8 cellular contexts compared by ENCODE assay signal in the genomic region with DNA sequence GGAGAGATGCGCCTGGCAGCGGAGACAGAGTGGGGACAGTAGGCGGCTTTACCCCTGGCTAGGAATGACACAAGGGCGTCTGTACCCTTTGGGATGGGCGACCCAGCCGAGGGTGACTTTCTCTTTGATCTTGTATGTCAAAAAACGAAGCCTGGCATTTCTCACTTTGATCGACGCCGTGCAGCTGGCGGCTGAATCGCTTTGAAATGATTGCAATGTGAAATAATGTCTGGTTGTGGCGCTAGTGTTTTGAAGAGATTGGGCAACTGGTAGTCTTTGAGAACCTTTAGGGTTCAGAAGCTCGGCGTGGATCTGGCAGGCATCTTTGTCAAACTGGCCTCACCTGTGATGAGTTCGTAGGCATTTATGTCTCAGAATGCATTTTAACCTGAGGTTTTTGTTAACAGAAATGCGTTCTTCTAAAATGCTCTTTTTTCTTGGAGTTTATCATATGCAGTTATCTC. TPM values are rescaled to one million over a fixed set of nuclear protein-coding genes. Genes with fewer than 3 reads are reported as not detected.
DNase-seq lines count a peak whose midpoint lies in the region; ATAC-seq and TF ChIP-seq lines count a peak whose summit lies in the region.

No MANE protein-coding gene starts in this region.

- H3K36me3 ChIP-seq in hepatocyte (replicated peaks; ENCODE audit: insufficient read depth, low read depth) (no peaks in the 10 kb centered on the region), gastrocnemius medialis (no peaks in the 10 kb centered on the region)

- intact Hi-C loops in gastrocnemius medialis (cut with DNase I; ENCODE audit: low total_unique reads): loop anchor here (1.0 to 10.0 kb wide), 5 partner anchors 59 to 470 kb away; a partner anchor contains a TSS

- H3K9me3 ChIP-seq in hepatocyte (ENCODE audit: low read depth) (no peaks in the 10 kb centered on the region), gastrocnemius medialis (no peaks in the 10 kb centered on the region)

- peak overlapping the region; percentile 95 for H3K4me2 ChIP-seq in hepatocyte

- peak; percentile 33 for ATAC-seq in HG02870 (IDR thresholded peaks at IDR 0.05; ENCODE audit: unreplicated experiment)
- ATAC-seq in gastrocnemius medialis: peak in 1 of 2 donors; percentile 11

- H3K27me3 ChIP-seq in hepatocyte (no peaks in the 10 kb centered on the region), gastrocnemius medialis (no peaks in the 10 kb centered on the region)

- H3K27ac ChIP-seq in angular gyrus (ENCODE audit: low read depth, low read length) (peak overlapping the region; percentile 90), hepatocyte (peak overlapping the region; percentile 100), gastrocnemius medialis (peak overlapping the region; percentile 97 to 100 (median 99))

- peaks cover 70% of the 10 kb centered on the region for H3K79me2 ChIP-seq in hepatocyte

- H3K4me3 ChIP-seq in hepatocyte: peak overlapping the region; percentile 98
- peak overlapping the region; percentile 92 to 99 (median 98) for H3K4me3 ChIP-seq in gastrocnemius medialis

- WGBS in hepatocyte (ENCODE audit: low lambda C conversion rate, missing lambda C conversion rate): 2% methylated on average over 17 of the region's 17 CpGs

- in situ Hi-C loops in gastrocnemius medialis (cut with MboI; ENCODE audit: low sequenced_read_pairs in 4 of 4): loop anchor here in 1 of 4 donors (5.0 kb wide), 1 partner anchor 222 kb away; no protein-coding TSS in a partner anchor

- no peak for TF ChIP-seq POLR2A in gastrocnemius medialis (IDR thresholded peaks at IDR 0.05)

- H2AFZ ChIP-seq in hepatocyte: peak overlapping the region; percentile 95

- H3K9me2 ChIP-seq in hepatocyte (replicated peaks; ENCODE audit: insufficient read depth): no peaks in the 10 kb centered on the region

- DNase-seq in activated T-cell treated with anti-CD3 and anti-CD28 coated beads for 4 hours (peak; percentile 7), NOMO-1 treated with dmso at 0.1 percent for 144 hours (lab: John Stamatoyannopoulos, UW; ENCODE audit: unreplicated experiment) (peak; percentile 31), hepatocyte (ENCODE audit: low spot score) (peak; percentile 58), gastrocnemius medialis (peak in 1 of 2 donors; percentile 47), COLO829 (ENCODE audit: low spot score) (no peak)
- DNase-seq in activated T-cell treated with anti-CD3 and anti-CD28 coated beads, Interleukin-2, amount 50 U/mL, for 48 hours: no peak

- peaks cover 32% of the 10 kb centered on the region for H3K4me1 ChIP-seq in hepatocyte (ENCODE audit: insufficient read depth)
- peaks cover 38 to 53% of the 10 kb centered on the region in 2 donors for H3K4me1 ChIP-seq in gastrocnemius medialis

- peaks cover 19% of the 10 kb centered on the region for H4K20me1 ChIP-seq in hepatocyte (ENCODE audit: insufficient read depth, poor library complexity, severe bottlenecking)

- no peak for TF ChIP-seq CTCF in hepatocyte (IDR thresholded peaks at IDR 0.05; ENCODE audit: poor library complexity)
- no peak for TF ChIP-seq CTCF in gastrocnemius medialis (IDR thresholded peaks at IDR 0.05 in 4 of 5, conservative IDR thresholded peaks at IDR 0.05 in 1 of 5)

RNA-seq across cellular contexts. Expression of a gene that starts 1.0 kb away (rescaled TPM):
- total RNA-seq in hepatocyte: 35.5 and 36.1 TPM in 2 replicates
- 24.1 and 24.7 TPM in 2 replicates for polyA plus RNA-seq in hepatocyte
- 10 to 100 TPM; 16.4 to 44.5 (median 37.5) TPM for total RNA-seq in gastrocnemius medialis

Comparison
In these comparisons a context has a peak if more than half of its experiments do, and no peak if none do; other contexts are left out.
1. DNase-seq: peak in activated T-cell treated with anti-CD3 and anti-CD28 coated beads for 4 hours (single experiment), NOMO-1 treated with dmso at 0.1 percent for 144 hours (single experiment) and hepatocyte (single experiment); none in activated T-cell treated with anti-CD3 and anti-CD28 coated beads, Interleukin-2, amount 50 U/mL, for 48 hours (0 of 2) and COLO829 (single experiment).
2. Peak in every context shown above with its lines, with median percentiles within 50 percentile points of each other: H3K27ac ChIP-seq.